1 cellular context compared by ENCODE assay signal in genomic region chr6:157343732-157344131, GRCh38.
TF ChIP-seq lines count a peak whose summit lies in the region.

No MANE protein-coding gene starts in this region.

TF ChIP-seq in HepG2, 621 proteins besides CTCF, POLR2A, EP300 and RAD21:
- TF ChIP-seq SMAD1 (CRISPR knock-in tag; IDR thresholded peaks at IDR 0.05; ENCODE audit: borderline replicate concordance, low read depth), result no peak
- TF ChIP-seq SOX5 (CRISPR knock-in tag; IDR thresholded peaks at IDR 0.05; ENCODE audit: borderline replicate concordance), result peak; percentile 55; the same call in 1 of the 2 replicates
- no peak for TF ChIP-seq ZNF329 (CRISPR knock-in tag; IDR thresholded peaks at IDR 0.05; ENCODE audit: low read depth)
- TF ChIP-seq PITX1 (CRISPR knock-in tag; IDR thresholded peaks at IDR 0.05), result 0 out of 2 replicates have a peak, but pooled peaks have one; percentile 28
- TF ChIP-seq GABPB1 (CRISPR knock-in tag; IDR thresholded peaks at IDR 0.05), result no peak
- TF ChIP-seq ZZZ3 (CRISPR knock-in tag; IDR thresholded peaks at IDR 0.05; ENCODE audit: borderline replicate concordance), result no peak
- peak; percentile 21; the same call in 1 of the 2 replicates for TF ChIP-seq KAT8 (CRISPR knock-in tag; IDR thresholded peaks at IDR 0.05)
- 0 out of 2 replicates have a peak, but pooled peaks have one; percentile 13 for TF ChIP-seq HMG20A (CRISPR knock-in tag; IDR thresholded peaks at IDR 0.05; ENCODE audit: borderline replicate concordance)
- peak; percentile 95 for TF ChIP-seq TEAD3 (CRISPR knock-in tag; optimal IDR thresholded peaks at IDR 0.05; ENCODE audit: borderline replicate concordance)
- TF ChIP-seq ELF1 (CRISPR knock-in tag; IDR thresholded peaks at IDR 0.05), result peak; percentile 30; the same call in 1 of the 2 replicates
- TF ChIP-seq E2F1 (CRISPR knock-in tag; IDR thresholded peaks at IDR 0.05), result no peak
- 0 out of 2 replicates have a peak, but pooled peaks have one; percentile 37 for TF ChIP-seq ZNF292 (CRISPR knock-in tag; IDR thresholded peaks at IDR 0.05; ENCODE audit: borderline replicate concordance, low read depth)
- TF ChIP-seq ELF4 (CRISPR knock-in tag; IDR thresholded peaks at IDR 0.05; ENCODE audit: borderline replicate concordance), result no peak
- 0 out of 2 replicates have a peak, but pooled peaks have one; percentile 5 for TF ChIP-seq FOSL2 (CRISPR knock-in tag; IDR thresholded peaks at IDR 0.05)
- TF ChIP-seq SOX6 (IDR thresholded peaks at IDR 0.05), result no peak
- TF ChIP-seq SOX6 (CRISPR knock-in tag; IDR thresholded peaks at IDR 0.05), result peak; percentile 74
- TF ChIP-seq SAP130 (CRISPR knock-in tag; IDR thresholded peaks at IDR 0.05; ENCODE audit: low read depth), result peak; percentile 21; the same call in 1 of the 2 replicates
- peak; percentile 43; the same call in 1 of the 2 replicates for TF ChIP-seq ARID5B (CRISPR knock-in tag; IDR thresholded peaks at IDR 0.05)
- no peak for TF ChIP-seq SOX13 (IDR thresholded peaks at IDR 0.05)
- peak in 1 of 2 experiments; percentile 46; a peak in 1 of 4 replicates for TF ChIP-seq SOX13 (CRISPR knock-in tag; conservative IDR thresholded peaks at IDR 0.05 in 1 of 2, IDR thresholded peaks at IDR 0.05 in 1 of 2)
- TF ChIP-seq RARA (CRISPR knock-in tag; IDR thresholded peaks at IDR 0.05), result 0 out of 2 replicates have a peak, but pooled peaks have one; percentile 13
- 0 out of 2 replicates have a peak, but pooled peaks have one; percentile 18 for TF ChIP-seq SALL1 (CRISPR knock-in tag; IDR thresholded peaks at IDR 0.05)
